In genomic region chr3:33277193-33277882, GRCh38 we compare ENCODE assay signal across 8 cellular contexts. TPM values are rescaled to one million over a fixed set of nuclear protein-coding genes. Genes with fewer than 3 reads are reported as not detected.
A peak's percentile ranks its signal among the peaks of the same experiment; 100 is the strongest.
DNase-seq lines count a peak whose midpoint lies in the region; ATAC-seq lines count a peak whose summit lies in the region.

TSS of gene FBXL2 (plus strand) at chr3:33277442. CDS start at chr3:33277513, 71 bp downstream.

- peaks cover 0 to under 1% of the 10 kb centered on the region in 2 donors for H3K9me3 ChIP-seq in neuronal stem cell (replicated peaks in 1 of 2; ENCODE audit: control insufficient read depth in 2 of 2, insufficient read depth in 1 of 2, low read depth in 1 of 2, low read length in 2 of 2)
- no peaks in the 10 kb centered on the region for H3K9me3 ChIP-seq in aorta (ENCODE audit: control insufficient read depth, low read length)

- no peak within 1 kb of the TSS for H2BK12ac ChIP-seq in neuronal stem cell (ENCODE audit: low read length)

- H3K23ac ChIP-seq in neuronal stem cell (ENCODE audit: low read depth, low read length, poor library complexity) = peak within 1 kb of the TSS; percentile 43

- H3K4me1 ChIP-seq in neuronal stem cell (ENCODE audit: control insufficient read depth in 2 of 2, insufficient read depth in 1 of 2, low read depth in 1 of 2, low read length in 2 of 2) (peaks cover 0 to 5% of the 10 kb centered on the region in 2 donors), aorta (ENCODE audit: control insufficient read depth in 1 of 2, insufficient read depth in 2 of 2, low read length in 2 of 2) (peaks cover 0 to 2% of the 10 kb centered on the region in 2 donors)

- H3K4me3 Mint-ChIP-seq in T-helper 1 cell treated with Interleukin-12 subunit alpha and Interleukin-12 subunit beta and Interleukin-4 antibody, amounts not matched to agents 30 μg/mL and 1 μg/mL, for 36 hours = peak within 1 kb of the TSS; percentile 49
- peak within 1 kb of the TSS; percentile 57 for H3K4me3 Mint-ChIP-seq in activated T-helper 17 cell treated with anti-CD3 and anti-CD28 coated beads, Interleukin-2, amount 50 U/mL, for 72 hours

- H3K27me3 Mint-ChIP-seq in T-helper 1 cell treated with Interleukin-12 subunit alpha and Interleukin-12 subunit beta and Interleukin-4 antibody, amounts not matched to agents 30 μg/mL and 1 μg/mL, for 36 hours (ENCODE audit: low read depth) = peaks cover 39% of the 10 kb centered on the region
- peaks cover 29% of the 10 kb centered on the region for H3K27me3 Mint-ChIP-seq in activated T-helper 17 cell treated with anti-CD3 and anti-CD28 coated beads, Interleukin-2, amount 50 U/mL, for 72 hours

- H3K36me3 ChIP-seq in neuronal stem cell (replicated peaks in 1 of 2; ENCODE audit: control insufficient read depth in 2 of 2, insufficient read depth in 2 of 2, low read length in 2 of 2) (no peaks in the 10 kb centered on the region), aorta (ENCODE audit: control insufficient read depth in 1 of 2, insufficient read depth in 2 of 2, low read length in 1 of 2) (no peaks in the 10 kb centered on the region)

- no peak within 1 kb of the TSS for H3K4ac ChIP-seq in neuronal stem cell (ENCODE audit: low read length)

- peak within 1 kb of the TSS; percentile 94 for H3K18ac ChIP-seq in neuronal stem cell (ENCODE audit: low read length)

- no peak within 1 kb of the TSS for H2BK5ac ChIP-seq in neuronal stem cell (ENCODE audit: low read length)

- no peaks in the 10 kb centered on the region for H3K9me3 Mint-ChIP-seq in T-helper 1 cell treated with Interleukin-12 subunit alpha and Interleukin-12 subunit beta and Interleukin-4 antibody, amounts not matched to agents 30 μg/mL and 1 μg/mL, for 36 hours
- no peaks in the 10 kb centered on the region for H3K9me3 Mint-ChIP-seq in activated T-helper 17 cell treated with anti-CD3 and anti-CD28 coated beads, Interleukin-2, amount 50 U/mL, for 72 hours

- H2AFZ ChIP-seq in neuronal stem cell (ENCODE audit: low read length) = peak within 1 kb of the TSS; percentile 99

- H3K4me2 ChIP-seq in neuronal stem cell (ENCODE audit: insufficient read depth, low read length, poor library complexity, severe bottlenecking) = peak within 1 kb of the TSS; percentile 62

- H3K27ac Mint-ChIP-seq in T-helper 1 cell treated with Interleukin-12 subunit alpha and Interleukin-12 subunit beta and Interleukin-4 antibody, amounts not matched to agents 30 μg/mL and 1 μg/mL, for 36 hours = no peak within 1 kb of the TSS
- H3K27ac Mint-ChIP-seq in activated T-helper 17 cell treated with anti-CD3 and anti-CD28 coated beads, Interleukin-2, amount 50 U/mL, for 72 hours = no peak within 1 kb of the TSS

- H3K27ac ChIP-seq in neuronal stem cell (replicated peaks; ENCODE audit: low read length) (no peak within 1 kb of the TSS), aorta (ENCODE audit: low read depth in 1 of 2, low read length in 2 of 2) (no peak within 1 kb of the TSS)

- no peak within 1 kb of the TSS for H4K91ac ChIP-seq in neuronal stem cell (ENCODE audit: low read depth, low read length, poor library complexity)

- no peak within 1 kb of the TSS for H3K9ac ChIP-seq in neuronal stem cell (ENCODE audit: low read depth, low read length, poor library complexity)

- ATAC-seq in HG02759 (IDR thresholded peaks at IDR 0.05; ENCODE audit: unreplicated experiment) (peak; percentile 91), aorta (ENCODE audit: low FRiP score) (peak; percentile 86)
- ATAC-seq in activated T-helper 17 cell treated with anti-CD3 and anti-CD28 coated beads, Interleukin-2, amount 50 U/mL, for 72 hours (replicated peaks) = peak; percentile 29

- H3K79me1 ChIP-seq in neuronal stem cell (ENCODE audit: low read depth, low read length) = no peaks in the 10 kb centered on the region

- H3K4me3 ChIP-seq in neuronal stem cell (ENCODE audit: low read length in 2 of 2) = peak within 1 kb of the TSS; percentile 67 to 96
- H3K4me3 ChIP-seq in aorta (ENCODE audit: low read length in 2 of 2) = peak within 1 kb of the TSS; percentile 62 to 83

- H4K8ac ChIP-seq in neuronal stem cell (ENCODE audit: low read depth, low read length) = no peak within 1 kb of the TSS

- no peaks in the 10 kb centered on the region for H3K36me3 Mint-ChIP-seq in T-helper 1 cell treated with Interleukin-12 subunit alpha and Interleukin-12 subunit beta and Interleukin-4 antibody, amounts not matched to agents 30 μg/mL and 1 μg/mL, for 36 hours (ENCODE audit: low read depth)
- no peaks in the 10 kb centered on the region for H3K36me3 Mint-ChIP-seq in activated T-helper 17 cell treated with anti-CD3 and anti-CD28 coated beads, Interleukin-2, amount 50 U/mL, for 72 hours (ENCODE audit: low read depth)

- intact Hi-C loops in aorta (cut with DNase I) = no loop called here

- H2AK5ac ChIP-seq in neuronal stem cell (ENCODE audit: low read depth, low read length) = no peak within 1 kb of the TSS

- H3K27me3 ChIP-seq in neuronal stem cell (ENCODE audit: control insufficient read depth in 3 of 3, insufficient read depth in 3 of 3, low read depth in 1 of 3, low read length in 3 of 3) (peaks cover 0 to 6% (median 0%) of the 10 kb centered on the region in 3 experiments), aorta (ENCODE audit: control insufficient read depth in 1 of 2, insufficient read depth in 2 of 2, low read length in 1 of 2) (no peaks in the 10 kb centered on the region)

- no peak within 1 kb of the TSS for H2BK120ac ChIP-seq in neuronal stem cell (ENCODE audit: low read depth, low read length)

- H3K14ac ChIP-seq in neuronal stem cell (ENCODE audit: low read length) = no peak within 1 kb of the TSS

- no peak within 1 kb of the TSS for H2BK15ac ChIP-seq in neuronal stem cell (ENCODE audit: low read length)

- DNase-seq in T-helper 1 cell = no peak
- peak; percentile 77 for DNase-seq in NCI-H2227 treated with DMSO at 0.1 percent for 48 hours (lab: John Stamatoyannopoulos, UW)
- peak; percentile 77 for DNase-seq in germinal center (ENCODE audit: low spot score)
- DNase-seq in neuronal stem cell (ENCODE audit: low spot score) = peak; percentile 81
- DNase-seq in aorta = peak; percentile 79 to 91

- H3K4me1 Mint-ChIP-seq in T-helper 1 cell treated with Interleukin-12 subunit alpha and Interleukin-12 subunit beta and Interleukin-4 antibody, amounts not matched to agents 30 μg/mL and 1 μg/mL, for 36 hours (ENCODE audit: low read depth) = peaks cover 1% of the 10 kb centered on the region
- no peaks in the 10 kb centered on the region for H3K4me1 Mint-ChIP-seq in activated T-helper 17 cell treated with anti-CD3 and anti-CD28 coated beads, Interleukin-2, amount 50 U/mL, for 72 hours

- no CpG with 5 or more reads among the region's 63 CpGs for WGBS in neuronal stem cell (ENCODE audit: extremely low coverage in 2 of 2, insufficient read length in 2 of 2, insufficient replicate concordance in 1 of 2), 2 donors
- 1% methylated on average over 62 to 63 of the region's 63 CpGs for WGBS in aorta, 2 donors

RNA-seq across cellular contexts. Expression of gene FBXL2, which starts in this region (rescaled TPM):
- total RNA-seq in activated T-helper 17 cell treated with anti-CD3 and anti-CD28 coated beads, Interleukin-2, amount 50 U/mL, for 72 hours = under 1 TPM; 0.08 to 0.11 TPM
- polyA plus RNA-seq in neuronal stem cell (2013, experiment 1 of 2) = 8.4 TPM
- polyA plus RNA-seq in neuronal stem cell (2013, experiment 2 of 2) = 8.7 TPM
- 10 to 100 TPM; 21.9 to 23.8 TPM for total RNA-seq in aorta
- polyA plus RNA-seq in aorta = 1 to 10 TPM; 8.0 to 9.6 TPM

Comparison
In these comparisons a context has a peak if more than half of its experiments do, and no peak if none do; other contexts are left out.
1. RNA of gene FBXL2 (total RNA-seq): 21.9 to 23.8 TPM in aorta; 0.08 to 0.11 TPM in activated T-helper 17 cell treated with anti-CD3 and anti-CD28 coated beads, Interleukin-2, amount 50 U/mL, for 72 hours; every median in the first group is over 10 times any median in the second.
2. Peak in ATAC-seq in activated T-helper 17 cell treated with anti-CD3 and anti-CD28 coated beads, Interleukin-2, amount 50 U/mL, for 72 hours; RNA of the gene not detected or under 1 TPM.
3. DNase-seq: peak in NCI-H2227 treated with DMSO at 0.1 percent for 48 hours (single experiment), germinal center (single experiment), neuronal stem cell (single experiment) and aorta (2 of 2); none in T-helper 1 cell (0 of 5).
4. ATAC-seq: peak in every context shown above with its lines; median percentile 91 in HG02759; 86 in aorta; 29 in activated T-helper 17 cell treated with anti-CD3 and anti-CD28 coated beads, Interleukin-2, amount 50 U/mL, for 72 hours.